1 cellular context compared by ENCODE assay signal in the genomic region with DNA sequence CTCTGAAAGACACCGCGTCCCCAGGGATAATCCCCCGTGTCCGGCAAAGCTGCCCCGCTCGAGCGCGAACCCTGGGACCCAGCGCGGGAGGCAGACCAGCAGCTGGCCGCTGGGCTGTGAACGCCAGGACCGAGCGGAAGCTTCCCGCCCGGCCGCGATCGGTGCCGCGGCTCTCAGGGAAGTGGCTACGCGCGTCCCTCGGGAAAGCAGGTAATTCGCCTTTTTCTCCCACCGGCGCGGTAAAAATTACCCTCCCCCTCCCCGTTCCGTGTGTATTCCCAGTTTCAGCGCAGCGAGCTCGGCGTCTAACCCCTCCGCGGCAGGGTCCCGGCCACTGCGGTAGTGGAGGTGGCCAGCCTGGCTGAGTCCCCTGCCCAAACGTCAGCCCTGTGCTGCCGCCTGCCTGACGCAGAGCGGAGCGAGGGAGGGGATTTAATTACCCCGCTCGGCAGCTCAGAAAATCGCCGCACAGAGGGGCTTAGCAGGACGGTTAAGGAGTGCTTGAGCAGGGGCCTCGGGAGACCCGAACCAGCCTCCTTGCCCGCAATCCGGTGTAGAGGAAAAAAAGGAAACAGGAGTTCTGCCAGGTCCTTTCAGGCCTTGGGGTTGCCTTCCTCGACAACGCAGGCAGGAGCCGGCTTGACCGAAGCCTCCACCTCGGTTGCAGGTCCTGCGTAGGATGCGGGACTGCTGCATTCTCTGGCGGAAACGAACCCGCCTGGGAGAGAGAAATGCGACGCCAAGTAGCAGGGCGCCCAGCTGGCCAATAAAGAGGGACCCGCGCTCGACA.
TF ChIP-seq lines count a peak whose summit lies in the region.

No MANE protein-coding gene starts in this region.

TF ChIP-seq in GM12878, 131 proteins besides CTCF, POLR2A, EP300 and RAD21:
- TF ChIP-seq SUZ12 (IDR thresholded peaks at IDR 0.05; ENCODE audit: unreplicated experiment), result peak; percentile 95
- peak; percentile 96; the same call in 1 of the 2 replicates for TF ChIP-seq EZH2 (IDR thresholded peaks at IDR 0.05; ENCODE audit: borderline replicate concordance, control insufficient read depth, low read depth, low read length)
- TF ChIP-seq SREBF2 (IDR thresholded peaks at IDR 0.05; ENCODE audit: low read length), result no peak
TF ChIP-seq in GM12878: peak in this region for 2.
